11 cellular contexts compared by ENCODE assay signal in genomic region chr2:102678442-102678841, GRCh38. TPM values are rescaled to one million over a fixed set of nuclear protein-coding genes. Genes with fewer than 3 reads are reported as not detected.
"Had no signal": no experiment of that assay in that cellular context is flagged by ENCODE, and none has a peak within 500 bp of the region (broad histone marks: within the 10 kb centered on the region; RNA-seq: fewer than 3 reads in every experiment).

No MANE protein-coding gene starts in this region.

- H3K4me2 ChIP-seq: GM23338 had no signal

- DNase-seq: GM23248, GOT3, H7, H9, HCEC 1CT, HFFc6 had no signal

- H3K4me3 Mint-ChIP-seq: GM23338, H9, HFFc6 had no signal

- H3K27ac Mint-ChIP-seq: GM23338, H9, HFFc6 had no signal

- H3K4me3 ChIP-seq: GM23248, GM23338, HAP-1 had no signal

- H3K4me1 Mint-ChIP-seq: GM23338, H9 had no signal

- H3K9me3 ChIP-seq: HAP-1 had no signal

- H3K4me1 ChIP-seq: HAP-1 had no signal

- ATAC-seq: GM23338, HCT116 had no signal

- H3K9ac ChIP-seq: GM23248 had no signal

- H3K36me3 ChIP-seq: HAP-1 had no signal

- FAIRE-seq: H1, H54 had no signal

- H3K27ac ChIP-seq: GM23248 had no signal

- H3K9me3 Mint-ChIP-seq: GM23338, HFFc6 had no signal

- H2AFZ ChIP-seq: GM23248, GM23338 had no signal

RNA-seq across cellular contexts. Expression of gene SLC9A2, which starts 59.1 kb away (rescaled TPM):
- total RNA-seq: GM23248, HFFc6 had no signal
- polyA plus RNA-seq: GM23248 had no signal
